ENCODE assay signal across 1 cellular context in genomic region chr6:10518461-10519216, GRCh38.
TF ChIP-seq lines count a peak whose summit lies in the region.

No MANE protein-coding gene starts in this region.

TF ChIP-seq in K562, 482 proteins besides CTCF, POLR2A, EP300 and RAD21 (continued from another document and continues in another):
- TF ChIP-seq, protein P1, sequence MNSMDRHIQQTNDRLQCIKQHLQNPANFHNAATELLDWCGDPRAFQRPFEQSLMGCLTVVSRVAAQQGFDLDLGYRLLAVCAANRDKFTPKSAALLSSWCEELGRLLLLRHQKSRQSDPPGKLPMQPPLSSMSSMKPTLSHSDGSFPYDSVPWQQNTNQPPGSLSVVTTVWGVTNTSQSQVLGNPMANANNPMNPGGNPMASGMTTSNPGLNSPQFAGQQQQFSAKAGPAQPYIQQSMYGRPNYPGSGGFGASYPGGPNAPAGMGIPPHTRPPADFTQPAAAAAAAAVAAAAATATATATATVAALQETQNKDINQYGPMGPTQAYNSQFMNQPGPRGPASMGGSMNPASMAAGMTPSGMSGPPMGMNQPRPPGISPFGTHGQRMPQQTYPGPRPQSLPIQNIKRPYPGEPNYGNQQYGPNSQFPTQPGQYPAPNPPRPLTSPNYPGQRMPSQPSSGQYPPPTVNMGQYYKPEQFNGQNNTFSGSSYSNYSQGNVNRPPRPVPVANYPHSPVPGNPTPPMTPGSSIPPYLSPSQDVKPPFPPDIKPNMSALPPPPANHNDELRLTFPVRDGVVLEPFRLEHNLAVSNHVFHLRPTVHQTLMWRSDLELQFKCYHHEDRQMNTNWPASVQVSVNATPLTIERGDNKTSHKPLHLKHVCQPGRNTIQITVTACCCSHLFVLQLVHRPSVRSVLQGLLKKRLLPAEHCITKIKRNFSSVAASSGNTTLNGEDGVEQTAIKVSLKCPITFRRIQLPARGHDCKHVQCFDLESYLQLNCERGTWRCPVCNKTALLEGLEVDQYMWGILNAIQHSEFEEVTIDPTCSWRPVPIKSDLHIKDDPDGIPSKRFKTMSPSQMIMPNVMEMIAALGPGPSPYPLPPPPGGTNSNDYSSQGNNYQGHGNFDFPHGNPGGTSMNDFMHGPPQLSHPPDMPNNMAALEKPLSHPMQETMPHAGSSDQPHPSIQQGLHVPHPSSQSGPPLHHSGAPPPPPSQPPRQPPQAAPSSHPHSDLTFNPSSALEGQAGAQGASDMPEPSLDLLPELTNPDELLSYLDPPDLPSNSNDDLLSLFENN (IDR thresholded peaks at IDR 0.05; ENCODE audit: low read depth in 2 of 2, low read length in 2 of 2) = peak in 1 of 2 experiments; percentile 84; a peak in 2 of 4 replicates
- TF ChIP-seq ZKSCAN8 (CRISPR knock-in tag; IDR thresholded peaks at IDR 0.05) (0 out of 2 replicates have a peak, but pooled peaks have one; percentile 14), MEIS2 (IDR thresholded peaks at IDR 0.05; ENCODE audit: partially characterized antibody) (peak; percentile 70), XRCC3 (IDR thresholded peaks at IDR 0.05) (no peak), KDM1A (IDR thresholded peaks at IDR 0.05) (0 out of 4 replicates have a peak, but pooled peaks have one; percentile 30 to 60), USF2 (CRISPR knock-in tag; IDR thresholded peaks at IDR 0.05) (no peak), CBX2 (IDR thresholded peaks at IDR 0.05; ENCODE audit: insufficient read depth, low read length, poor library complexity, severe bottlenecking) (no peak), GABPA (tag; conservative IDR thresholded peaks at IDR 0.05; ENCODE audit: low read depth) (no peak), ZNF277 (CRISPR knock-in tag; IDR thresholded peaks at IDR 0.05; ENCODE audit: borderline replicate concordance) (no peak), HDAC3 (IDR thresholded peaks at IDR 0.05; ENCODE audit: borderline replicate concordance, partially characterized antibody) (peak; percentile 85), CBX8 (IDR thresholded peaks at IDR 0.05; ENCODE audit: borderline replicate concordance, extremely low read depth, low read depth, low read length, poor library complexity, severe bottlenecking) (no peak), SP1 (CRISPR knock-in tag; IDR thresholded peaks at IDR 0.05) (no peak), GATAD2B (IDR thresholded peaks at IDR 0.05; ENCODE audit: borderline replicate concordance) (peak; percentile 98), SRSF9 (IDR thresholded peaks at IDR 0.05; ENCODE audit: borderline replicate concordance, low read depth, low read length) (no peak), NONO (IDR thresholded peaks at IDR 0.05; ENCODE audit: low read depth in 2 of 2, low read length in 1 of 2) (peak in 1 of 2 experiments; percentile 22; a peak in 1 of 4 replicates), MGA (IDR thresholded peaks at IDR 0.05) (peak; percentile 30; the same call in 1 of the 2 replicates), SMARCA4 (IDR thresholded peaks at IDR 0.05) (peak; percentile 98), TEAD4 (IDR thresholded peaks at IDR 0.05; ENCODE audit: low read length) (peak; percentile 90), TEAD4 (CRISPR knock-in tag; IDR thresholded peaks at IDR 0.05; ENCODE audit: borderline replicate concordance) (no peak), CBFA2T3 (IDR thresholded peaks at IDR 0.05) (peak; percentile 85), CBX3 (IDR thresholded peaks at IDR 0.05; ENCODE audit: borderline replicate concordance in 1 of 2, low read length in 2 of 2) (peak in 1 of 2 experiments; percentile 80; a peak in 2 of 3 replicates), ZNF589 (CRISPR knock-in tag; IDR thresholded peaks at IDR 0.05; ENCODE audit: low read depth) (no peak), ZNF175 (CRISPR knock-in tag; IDR thresholded peaks at IDR 0.05; ENCODE audit: low read depth) (peak; percentile 78; the same call in 1 of the 2 replicates), HDAC1 (IDR thresholded peaks at IDR 0.05) (peak in 1 of 2 experiments; percentile 32; a peak in 1 of 4 replicates), TAF9B (IDR thresholded peaks at IDR 0.05; ENCODE audit: partially characterized antibody) (peak; percentile 70), NFE2L1 (tag; IDR thresholded peaks at IDR 0.05; ENCODE audit: borderline replicate concordance, low read depth) (peak; percentile 100), ZNF449 (CRISPR knock-in tag; IDR thresholded peaks at IDR 0.05) (0 out of 2 replicates have a peak, but pooled peaks have one; percentile 24), HDAC2 (IDR thresholded peaks at IDR 0.05) (peak; percentile 61; the same call in 1 of the 2 replicates), CREB1 (IDR thresholded peaks at IDR 0.05) (peak; percentile 53; the same call in 1 of the 2 replicates), CREB1 (CRISPR knock-in tag; IDR thresholded peaks at IDR 0.05) (no peak), MCM5 (IDR thresholded peaks at IDR 0.05; ENCODE audit: low read depth) (no peak), ZNF165 (CRISPR knock-in tag; IDR thresholded peaks at IDR 0.05; ENCODE audit: borderline replicate concordance) (no peak), ZNF24 (IDR thresholded peaks at IDR 0.05) (peak; percentile 48; the same call in 1 of the 2 replicates), ZNF766 (CRISPR knock-in tag; conservative IDR thresholded peaks at IDR 0.05) (no peak; the same call in 1 of the 2 replicates), ARNT (IDR thresholded peaks at IDR 0.05) (peak; percentile 45 to 75; a peak in 2 of 4 replicates), PCBP1 (IDR thresholded peaks at IDR 0.05; ENCODE audit: low read depth, low read length, poor library complexity, severe bottlenecking) (no peak), MECOM (CRISPR knock-in tag; IDR thresholded peaks at IDR 0.05) (no peak), CREM (IDR thresholded peaks at IDR 0.05; ENCODE audit: low read depth) (peak; percentile 75), MAZ (CRISPR knock-in tag; conservative IDR thresholded peaks at IDR 0.05 in 1 of 2, IDR thresholded peaks at IDR 0.05 in 1 of 2) (peak; percentile 12 to 62; a peak in 1 of 4 replicates), SMAD1 (IDR thresholded peaks at IDR 0.05; ENCODE audit: low read depth, low read length, partially characterized antibody) (no peak), L3MBTL2 (IDR thresholded peaks at IDR 0.05) (peak; percentile 49; the same call in 1 of the 2 replicates)
- TF ChIP-seq, protein P2, sequence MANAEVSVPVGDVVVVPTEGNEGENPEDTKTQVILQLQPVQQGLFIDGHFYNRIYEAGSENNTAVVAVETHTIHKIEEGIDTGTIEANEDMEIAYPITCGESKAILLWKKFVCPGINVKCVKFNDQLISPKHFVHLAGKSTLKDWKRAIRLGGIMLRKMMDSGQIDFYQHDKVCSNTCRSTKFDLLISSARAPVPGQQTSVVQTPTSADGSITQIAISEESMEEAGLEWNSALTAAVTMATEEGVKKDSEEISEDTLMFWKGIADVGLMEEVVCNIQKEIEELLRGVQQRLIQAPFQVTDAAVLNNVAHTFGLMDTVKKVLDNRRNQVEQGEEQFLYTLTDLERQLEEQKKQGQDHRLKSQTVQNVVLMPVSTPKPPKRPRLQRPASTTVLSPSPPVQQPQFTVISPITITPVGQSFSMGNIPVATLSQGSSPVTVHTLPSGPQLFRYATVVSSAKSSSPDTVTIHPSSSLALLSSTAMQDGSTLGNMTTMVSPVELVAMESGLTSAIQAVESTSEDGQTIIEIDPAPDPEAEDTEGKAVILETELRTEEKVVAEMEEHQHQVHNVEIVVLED (CRISPR knock-in tag; IDR thresholded peaks at IDR 0.05) = 0 out of 2 replicates have a peak, but pooled peaks have one; percentile 10
